Comparison of ENCODE assay signal across 27 cellular contexts in genomic region chr11:62430350-62430749, GRCh38. TPM values are rescaled to one million over a fixed set of nuclear protein-coding genes. Genes with fewer than 3 reads are reported as not detected.
A peak's percentile ranks its signal among the peaks of the same experiment; 100 is the strongest.
DNase-seq lines count a peak whose midpoint lies in the region; ATAC-seq and TF ChIP-seq lines count a peak whose summit lies in the region.
"Had no signal": no experiment of that assay in that cellular context is flagged by ENCODE, and none has a peak within 500 bp of the region (broad histone marks: within the 10 kb centered on the region; RNA-seq: fewer than 3 reads in every experiment).

No MANE protein-coding gene starts in this region.

- H3K27me3 Mint-ChIP-seq in T-helper 2 cell treated with Interferon-gamma antibody and Interleukin-4, amounts not matched to agents 5 μg/mL and 100 μg/mL, for 36 hours (ENCODE audit: low read depth), result no peaks in the 10 kb centered on the region
- H3K27me3 Mint-ChIP-seq: naive thymus-derived CD4-positive, alpha-beta T cell had no signal

- peaks cover 3% of the 10 kb centered on the region for H3K36me3 Mint-ChIP-seq in T-helper 2 cell treated with Interferon-gamma antibody and Interleukin-4, amounts not matched to agents 5 μg/mL and 100 μg/mL, for 36 hours (ENCODE audit: low read depth)
- H3K36me3 Mint-ChIP-seq: immature natural killer cell had no signal

- H3K27ac Mint-ChIP-seq in T-helper 2 cell treated with Interferon-gamma antibody and Interleukin-4, amounts not matched to agents 5 μg/mL and 100 μg/mL, for 36 hours, result peak overlapping the region; percentile 49
- H3K27ac Mint-ChIP-seq: activated CD8-positive, alpha-beta T cell treated with anti-CD3 and anti-CD28 coated beads for 36 hours had no signal

- peak overlapping the region; percentile 47 to 73 for H3K4ac ChIP-seq in mesenchymal stem cell (ENCODE audit: low read depth in 1 of 2, low read length in 2 of 2)

- ATAC-seq in Panc1 (no peak), HG03457 (IDR thresholded peaks at IDR 0.05; ENCODE audit: unreplicated experiment) (no peak)
- ATAC-seq: activated CD8-positive, alpha-beta T cell treated with anti-CD3 and anti-CD28 coated beads for 36 hours; esophagus mucosa; heart right ventricle; K562; lower lobe of right lung; naive thymus-derived CD4-positive, alpha-beta T cell; psoas muscle had no signal

- H4K91ac ChIP-seq in mesenchymal stem cell (ENCODE audit: low read length), result peak overlapping the region; percentile 82

- 94% methylated on average over 5 of the region's 5 CpGs for WGBS in mesenchymal stem cell

- H2BK12ac ChIP-seq in mesenchymal stem cell (ENCODE audit: low read length in 2 of 2), result peak overlapping the region in 1 of 2 experiments; percentile 83

- peak overlapping the region; percentile 100 for H2AK5ac ChIP-seq in mesenchymal stem cell (ENCODE audit: low read length, severe bottlenecking)

- no peak overlapping the region for H3K14ac ChIP-seq in mesenchymal stem cell (ENCODE audit: low read length in 2 of 2)

- H2BK120ac ChIP-seq in mesenchymal stem cell (ENCODE audit: low read depth, low read length), result peak overlapping the region; percentile 52

- no peak overlapping the region for H2AFZ ChIP-seq in mesenchymal stem cell (ENCODE audit: low read depth, low read length)

- in situ Hi-C loops in Panc1 (cut with HindIII; ENCODE audit: low pct_unique_long_range_greater_than_20kb, low sequenced_read_pairs), result no loop called here

- CTCF ChIA-PET in Panc1 (lab: Charles Lee), result no interaction called here

- peaks cover 60% of the 10 kb centered on the region for H3K4me1 Mint-ChIP-seq in T-helper 2 cell treated with Interferon-gamma antibody and Interleukin-4, amounts not matched to agents 5 μg/mL and 100 μg/mL, for 36 hours (ENCODE audit: low read depth)

- DNase-seq in T-helper 2 cell treated with Interferon-gamma antibody and Interleukin-4, amounts not matched to agents 5 μg/mL and 100 μg/mL, for 36 hours (ENCODE audit: low spot score), result no peak
- DNase-seq in T-helper 2 cell (no peak), Panc1 (ENCODE audit: low read depth, low spot score) (no peak), mesenchymal stem cell (no peak), HuH-7.5 (ENCODE audit: low spot score) (no peak)
- no peak for DNase-seq in activated naive CD4-positive, alpha-beta T cell treated with anti-CD3 and anti-CD28 coated beads, Interleukin-2, amount 50 U/mL, for 16 hours
- DNase-seq: 8988T; activated CD8-positive, alpha-beta T cell treated with anti-CD3 and anti-CD28 coated beads for 36 hours; activated T-cell treated with anti-CD3 and anti-CD28 coated beads, Interleukin-2, amount 50 U/mL, for 48 hours; caudate nucleus; H7; heart right ventricle; immature natural killer cell; lower lobe of right lung; naive thymus-derived CD4-positive, alpha-beta T cell; NCI-H1048; NCI-H2081 treated with DMSO at 0.1 percent for 48 hours; NCI-H510A treated with DMSO at 0.1 percent for 48 hours; psoas muscle; spleen had no signal

- H3K23ac ChIP-seq in mesenchymal stem cell (ENCODE audit: low read length in 2 of 2), result no peak overlapping the region

- POLR2A ChIA-PET in Panc1 (lab: Charles Lee), result no interaction called here

- intact Hi-C loops in Panc1 (cut with micrococcal nuclease; ENCODE audit: unreplicated experiment), result loop anchor here (2.0 kb wide), 1 partner anchor 74 kb away; no protein-coding TSS in a partner anchor

- H2BK15ac ChIP-seq in mesenchymal stem cell (ENCODE audit: low read depth, poor library complexity, severe bottlenecking), result no peak overlapping the region

- H2BK5ac ChIP-seq in mesenchymal stem cell (ENCODE audit: low read depth, low read length, poor library complexity, severe bottlenecking), result peak overlapping the region; percentile 82

- H3K36me3 ChIP-seq in Panc1 (ENCODE audit: control insufficient read depth, insufficient read depth, low read length), result no peaks in the 10 kb centered on the region
- H3K36me3 ChIP-seq in mesenchymal stem cell (ENCODE audit: control insufficient read depth in 1 of 2, insufficient read depth in 2 of 2, low read depth in 1 of 2, low read length in 2 of 2), result peaks cover 0 to 2% of the 10 kb centered on the region in 2 experiments
- peaks cover 0 to 2% (median 0%) of the 10 kb centered on the region in 5 donors for H3K36me3 ChIP-seq in subcutaneous abdominal adipose tissue (ENCODE audit: control insufficient read depth in 5 of 5, insufficient read depth in 5 of 5, low read length in 5 of 5)
- H3K36me3 ChIP-seq: heart right ventricle, lower lobe of right lung, spleen, thoracic aorta had no signal

- H3K4me2 ChIP-seq in mesenchymal stem cell (ENCODE audit: low read length, poor library complexity, severe bottlenecking), result no peak overlapping the region

- H3K9me3 Mint-ChIP-seq in T-helper 2 cell treated with Interferon-gamma antibody and Interleukin-4, amounts not matched to agents 5 μg/mL and 100 μg/mL, for 36 hours, result no peaks in the 10 kb centered on the region
- H3K9me3 Mint-ChIP-seq: activated CD8-positive, alpha-beta T cell treated with anti-CD3 and anti-CD28 coated beads for 36 hours; immature natural killer cell; naive thymus-derived CD4-positive, alpha-beta T cell had no signal

- H3K27ac ChIP-seq in Panc1 (ENCODE audit: low read length) (peak overlapping the region; percentile 98), mesenchymal stem cell (ENCODE audit: low read length, poor library complexity, severe bottlenecking) (peak overlapping the region; percentile 97), subcutaneous abdominal adipose tissue (ENCODE audit: low read depth, low read length) (peak overlapping the region; percentile 13)
- H3K27ac ChIP-seq: lower lobe of right lung, psoas muscle, thoracic aorta, VCaP had no signal

- BruUV-seq in Panc1 (replicated peaks; lab: Mats Ljungman, UMichigan), result no TSS peak

- H3K18ac ChIP-seq in mesenchymal stem cell (ENCODE audit: low read depth in 1 of 2, low read length in 2 of 2), result peak overlapping the region; percentile 69 to 74

- peak overlapping the region; percentile 61 for H4K8ac ChIP-seq in mesenchymal stem cell (ENCODE audit: low read length)

- peaks cover 5% of the 10 kb centered on the region for H3K79me1 ChIP-seq in mesenchymal stem cell (replicated peaks; ENCODE audit: low read length, poor library complexity, severe bottlenecking)

- no peak overlapping the region for H3K4me3 Mint-ChIP-seq in T-helper 2 cell treated with Interferon-gamma antibody and Interleukin-4, amounts not matched to agents 5 μg/mL and 100 μg/mL, for 36 hours
- H3K4me3 Mint-ChIP-seq: activated CD8-positive, alpha-beta T cell treated with anti-CD3 and anti-CD28 coated beads for 36 hours; naive thymus-derived CD4-positive, alpha-beta T cell had no signal

- H3K4me3 ChIP-seq in Panc1 (ENCODE audit: low read depth in 2 of 2, low read length in 2 of 2) (no peak overlapping the region), mesenchymal stem cell (ENCODE audit: insufficient read depth in 1 of 2, low read depth in 1 of 2, low read length in 2 of 2) (no peak overlapping the region), subcutaneous abdominal adipose tissue (ENCODE audit: low read depth in 1 of 5, low read length in 5 of 5) (no peak overlapping the region)
- H3K4me3 ChIP-seq: heart right ventricle, K562, lower lobe of right lung, psoas muscle, spleen, thoracic aorta had no signal

- H3K27me3 ChIP-seq in Panc1 (ENCODE audit: control insufficient read depth, insufficient read depth, low read length) (no peaks in the 10 kb centered on the region), mesenchymal stem cell (ENCODE audit: control insufficient read depth in 1 of 2, insufficient read depth in 1 of 2, low read length in 2 of 2) (no peaks in the 10 kb centered on the region), subcutaneous abdominal adipose tissue (ENCODE audit: control insufficient read depth in 5 of 5, insufficient read depth in 4 of 5, low read length in 5 of 5) (no peaks in the 10 kb centered on the region)
- H3K27me3 ChIP-seq: heart right ventricle, spleen had no signal

- TF ChIP-seq CTCF in Panc1 (IDR thresholded peaks at IDR 0.05), result no peak

- H3K9me3 ChIP-seq in Panc1 (ENCODE audit: control insufficient read depth, insufficient read depth, low read depth, low read length) (no peaks in the 10 kb centered on the region), mesenchymal stem cell (ENCODE audit: control insufficient read depth, low read length) (no peaks in the 10 kb centered on the region), subcutaneous abdominal adipose tissue (ENCODE audit: control insufficient read depth in 5 of 5, low read length in 5 of 5) (no peaks in the 10 kb centered on the region)
- H3K9me3 ChIP-seq: heart right ventricle, lower lobe of right lung, psoas muscle, spleen, thoracic aorta had no signal

- H3K4me1 ChIP-seq in Panc1 (ENCODE audit: control insufficient read depth, insufficient read depth, low read length), result peaks cover 69% of the 10 kb centered on the region
- H3K4me1 ChIP-seq in mesenchymal stem cell (ENCODE audit: control insufficient read depth, insufficient read depth, low read depth, low read length), result peaks cover 35% of the 10 kb centered on the region
- H3K4me1 ChIP-seq in subcutaneous abdominal adipose tissue (ENCODE audit: control insufficient read depth in 5 of 5, insufficient read depth in 5 of 5, low read length in 5 of 5), result peaks cover 2 to 55% (median 51%) of the 10 kb centered on the region in 5 donors
- H3K4me1 ChIP-seq: psoas muscle had no signal

- no peak overlapping the region for H3K9ac ChIP-seq in mesenchymal stem cell (ENCODE audit: low read length)
- H3K9ac ChIP-seq in subcutaneous abdominal adipose tissue (ENCODE audit: low read length in 5 of 5), result peak overlapping the region in 1 of 5 donors; percentile 5

RNA-seq across cellular contexts. Expression of gene SCGB1A1, which starts 11.5 kb away (rescaled TPM):
- 1.1 TPM for total RNA-seq in Panc1 (2021; ENCODE audit: unreplicated experiment)
- 0.70 TPM for polyA plus RNA-seq in Panc1 (2012; ENCODE audit: insufficient read length)
- not detected for polyA plus RNA-seq in mesenchymal stem cell (2013, experiment 1 of 2)
- not detected for polyA plus RNA-seq in mesenchymal stem cell (2013, experiment 2 of 2)
- total RNA-seq: activated CD8-positive, alpha-beta T cell treated with anti-CD3 and anti-CD28 coated beads for 36 hours; H7; heart right ventricle; naive thymus-derived CD4-positive, alpha-beta T cell; psoas muscle; spleen; T-helper 1 cell treated with Interleukin-12 subunit alpha and Interleukin-12 subunit beta and Interleukin-4 antibody, amounts not matched to agents 30 ng/mL and 1 ng/mL, for 36 hours; thoracic aorta had no signal
- polyA plus RNA-seq: immature natural killer cell; K562; naive thymus-derived CD4-positive, alpha-beta T cell had no signal

Comparison
In these comparisons a context has a peak if more than half of its experiments do, and no peak if none do; other contexts are left out.
1. H3K27ac ChIP-seq: peak in every context shown above with its lines; median percentile 98 in Panc1; 97 in mesenchymal stem cell; 13 in subcutaneous abdominal adipose tissue.